ENCODE assay signal across 24 cellular contexts in genomic region chr7:101916876-101917275, GRCh38.
"Had no signal": no experiment of that assay in that cellular context is flagged by ENCODE, and none has a peak within 500 bp of the region (broad histone marks: within the 10 kb centered on the region; RNA-seq: fewer than 3 reads in every experiment).

No MANE protein-coding gene starts in this region.

- DNase-seq: activated B cell treated with CpG ODN at 0.5 μM for 24 hours; activated CD4-positive, alpha-beta T cell treated with anti-CD3 and anti-CD28 coated beads for 36 hours; activated CD4-positive, alpha-beta T cell treated with anti-CD3 and anti-CD28 coated beads, Interleukin-2, amount 50 U/mL, for 4 hours; activated CD8-positive, alpha-beta memory T cell treated with anti-CD3 and anti-CD28 coated beads for 24 hours; activated CD8-positive, alpha-beta memory T cell treated with anti-CD3 and anti-CD28 coated beads, Interleukin-2, amount 50 U/mL, for 4 hours; activated naive CD4-positive, alpha-beta T cell; activated T-cell treated with anti-CD3 and anti-CD28 coated beads, Interleukin-2, amount 50 U/mL, for 24 hours; amniotic stem cell; effector CD4-positive, alpha-beta T cell; heart right ventricle; naive thymus-derived CD4-positive, alpha-beta T cell; stimulated activated CD4-positive, alpha-beta T cell treated with anti-CD3 and anti-CD28 coated beads, Interleukin-15, amount 100 ng/mL, for 24 hours; stomach; T1000; transverse colon had no signal

- H3K27me3 ChIP-seq: heart right ventricle, stomach, suprapubic skin, transverse colon, vagina had no signal

- H3K9me3 Mint-ChIP-seq: activated B cell treated with CpG ODN at 0.5 μM for 24 hours; activated T-cell treated with anti-CD3 and anti-CD28 coated beads, Interleukin-2, amount 50 U/mL, for 24 hours; activated T-helper 2 cell treated with anti-CD3 and anti-CD28 coated beads, Interferon-gamma antibody, Interleukin-2, Interleukin-4, amounts not matched to agents 10 μg/mL and 5 μg/mL and 100 μg/mL, durations not matched to agents 14 hours and 24 hours and 36 hours; dendritic cell treated with granulocyte-macrophage colony-stimulating factor and Interleukin-4, amounts not matched to agents 40 ng/mL and 50 ng/mL, for 4 days; stimulated activated memory B cell treated with anti-CD40 and anti-IgM and Interleukin-4, amounts not matched to agents 10 μg/mL and 1 μg/mL and 100 μg/mL, for 72 hours; T-helper 1 cell treated with Interleukin-12 subunit alpha and Interleukin-12 subunit beta and Interleukin-4 antibody, amounts not matched to agents 30 μg/mL and 1 μg/mL, for 36 hours had no signal

- H3K27ac ChIP-seq: heart right ventricle, prostate gland, stomach, suprapubic skin, transverse colon, vagina had no signal

- H3K4me1 ChIP-seq: prostate gland, suprapubic skin had no signal

- H3K4me3 ChIP-seq: heart right ventricle, lung, prostate gland, stomach, suprapubic skin, transverse colon, vagina had no signal

- H3K9me3 ChIP-seq: heart right ventricle, prostate gland, stomach, suprapubic skin, transverse colon, vagina had no signal

- H3K4me3 Mint-ChIP-seq: activated B cell treated with CpG ODN at 0.5 μM for 24 hours; activated CD4-positive, alpha-beta T cell treated with anti-CD3 and anti-CD28 coated beads for 36 hours; activated naive CD8-positive, alpha-beta T cell; activated T-cell treated with anti-CD3 and anti-CD28 coated beads, Interleukin-2, amount 50 U/mL, for 24 hours; dendritic cell treated with granulocyte-macrophage colony-stimulating factor and Interleukin-4, amounts not matched to agents 40 ng/mL and 50 ng/mL, for 4 days; naive thymus-derived CD4-positive, alpha-beta T cell; stimulated activated memory B cell treated with anti-CD40 and anti-IgM and Interleukin-4, amounts not matched to agents 10 μg/mL and 1 μg/mL and 100 μg/mL, for 72 hours; T-helper 1 cell treated with Interleukin-12 subunit alpha and Interleukin-12 subunit beta and Interleukin-4 antibody, amounts not matched to agents 30 μg/mL and 1 μg/mL, for 36 hours had no signal

- ATAC-seq: activated CD4-positive, alpha-beta T cell treated with anti-CD3 and anti-CD28 coated beads for 36 hours; heart right ventricle; naive thymus-derived CD4-positive, alpha-beta T cell; stimulated activated memory B cell treated with anti-CD40 and anti-IgM and Interleukin-4, amounts not matched to agents 10 μg/mL and 1 μg/mL and 100 μg/mL, for 72 hours had no signal

- H3K27me3 Mint-ChIP-seq: activated B cell treated with CpG ODN at 0.5 μM for 24 hours; activated CD4-positive, alpha-beta T cell treated with anti-CD3 and anti-CD28 coated beads for 36 hours; activated naive CD8-positive, alpha-beta T cell; activated T-cell treated with anti-CD3 and anti-CD28 coated beads, Interleukin-2, amount 50 U/mL, for 24 hours; dendritic cell treated with granulocyte-macrophage colony-stimulating factor and Interleukin-4, amounts not matched to agents 40 ng/mL and 50 ng/mL, for 4 days; naive thymus-derived CD4-positive, alpha-beta T cell; stimulated activated memory B cell treated with anti-CD40 and anti-IgM and Interleukin-4, amounts not matched to agents 10 μg/mL and 1 μg/mL and 100 μg/mL, for 72 hours had no signal

- H3K27ac Mint-ChIP-seq: activated B cell treated with CpG ODN at 0.5 μM for 24 hours; activated CD4-positive, alpha-beta T cell treated with anti-CD3 and anti-CD28 coated beads for 36 hours; activated naive CD8-positive, alpha-beta T cell; activated T-cell treated with anti-CD3 and anti-CD28 coated beads, Interleukin-2, amount 50 U/mL, for 24 hours; activated T-helper 2 cell treated with anti-CD3 and anti-CD28 coated beads, Interferon-gamma antibody, Interleukin-2, Interleukin-4, amounts not matched to agents 10 μg/mL and 5 μg/mL and 100 μg/mL, durations not matched to agents 14 hours and 24 hours and 36 hours; dendritic cell treated with granulocyte-macrophage colony-stimulating factor and Interleukin-4, amounts not matched to agents 40 ng/mL and 50 ng/mL, for 4 days; naive thymus-derived CD4-positive, alpha-beta T cell; stimulated activated memory B cell treated with anti-CD40 and anti-IgM and Interleukin-4, amounts not matched to agents 10 μg/mL and 1 μg/mL and 100 μg/mL, for 72 hours; T-helper 1 cell treated with Interleukin-12 subunit alpha and Interleukin-12 subunit beta and Interleukin-4 antibody, amounts not matched to agents 30 μg/mL and 1 μg/mL, for 36 hours had no signal
